Comparison of ENCODE assay signal across 18 cellular contexts in genomic region chr5:130939059-130939458, GRCh38.
DNase-seq lines count a peak whose midpoint lies in the region; ATAC-seq, FAIRE-seq and TF ChIP-seq lines count a peak whose summit lies in the region.
"Had no signal": no experiment of that assay in that cellular context is flagged by ENCODE, and none has a peak within 500 bp of the region (broad histone marks: within the 10 kb centered on the region; RNA-seq: fewer than 3 reads in every experiment).

No MANE protein-coding gene starts in this region.

- H3K36me3 ChIP-seq in K562 (ENCODE audit: control insufficient read depth, insufficient read depth, low read length) = no peaks in the 10 kb centered on the region
- H3K36me3 ChIP-seq: BLaER1 treated with 17β-estradiol and CSF1 and Interleukin-3, amounts not matched to agents 10 nM and 100 nM had no signal

- H3K4me3 Mint-ChIP-seq in chondrocyte (ENCODE audit: unreplicated experiment) = no peak overlapping the region
- H3K4me3 Mint-ChIP-seq: CD4-positive, CD25-positive, alpha-beta regulatory T cell; GM23338; H9 had no signal

- no TSS peak for BruUV-seq in K562 (replicated peaks; lab: Mats Ljungman, UMichigan)

- TF ChIP-seq CTCF in AG10803 (conservative IDR thresholded peaks at IDR 0.05; ENCODE audit: low read length) = no peak
- TF ChIP-seq CTCF in K562 (IDR thresholded peaks at IDR 0.05 in 2 of 3, conservative IDR thresholded peaks at IDR 0.05 in 1 of 3; ENCODE audit: insufficient read depth in 2 of 3, low read depth in 1 of 3, low read length in 3 of 3) = no peak
- no peak for TF ChIP-seq CTCF in fibroblast of villous mesenchyme (IDR thresholded peaks at IDR 0.05; ENCODE audit: insufficient read depth, low read depth, low read length)
- no peak for TF ChIP-seq CTCF in chondrocyte (IDR thresholded peaks at IDR 0.05)

- intact Hi-C loops in K562 (cut with micrococcal nuclease) = no loop called here

- H3K27ac ChIP-seq in K562 (ENCODE audit: extremely low read depth, low read depth, low read length) = no peak overlapping the region
- H3K27ac ChIP-seq: BLaER1 treated with 17β-estradiol and CSF1 and Interleukin-3, amounts not matched to agents 10 nM and 100 nM had no signal

- no peak for TF ChIP-seq EP300 in K562 (IDR thresholded peaks at IDR 0.05; ENCODE audit: low read length)

- H3K79me2 ChIP-seq in K562 (ENCODE audit: control insufficient read depth, insufficient read depth, low read length) = no peaks in the 10 kb centered on the region

- no peaks in the 10 kb centered on the region for H3K4me1 ChIP-seq in K562 (replicated peaks in 1 of 2; ENCODE audit: control insufficient read depth in 2 of 2, insufficient read depth in 2 of 2, low read length in 2 of 2)

- H3K36me3 Mint-ChIP-seq in chondrocyte (ENCODE audit: low read depth) = no peaks in the 10 kb centered on the region
- H3K36me3 Mint-ChIP-seq: CD4-positive, CD25-positive, alpha-beta regulatory T cell had no signal

- in situ Hi-C loops in K562 (cut with MboI) = no loop called here

- H3K9me3 Mint-ChIP-seq in chondrocyte (ENCODE audit: low read depth) = no peaks in the 10 kb centered on the region
- H3K9me3 Mint-ChIP-seq: GM23338, H9 had no signal

- H4K20me1 ChIP-seq in K562 (replicated peaks; ENCODE audit: control insufficient read depth, insufficient read depth, low read length) = no peaks in the 10 kb centered on the region
- H4K20me1 ChIP-seq: BLaER1 treated with 17β-estradiol and CSF1 and Interleukin-3, amounts not matched to agents 10 nM and 100 nM had no signal

- no peak for TF ChIP-seq POLR2A in K562 (conservative IDR thresholded peaks at IDR 0.05)

- H3K27me3 Mint-ChIP-seq in chondrocyte (ENCODE audit: low read depth) = peaks cover 4% of the 10 kb centered on the region

- FAIRE-seq in K562 (lab: Jason Lieb, UNC) = no peak
- FAIRE-seq: GM12878, GM18507 had no signal

- no peak overlapping the region for H3K4me2 ChIP-seq in K562 (ENCODE audit: insufficient read depth, low read length)
- H3K4me2 ChIP-seq: GM23338 had no signal

- H3K27ac Mint-ChIP-seq in chondrocyte (ENCODE audit: unreplicated experiment) = no peak overlapping the region
- H3K27ac Mint-ChIP-seq: CD4-positive, CD25-positive, alpha-beta regulatory T cell; GM23338 had no signal

- POLR2A ChIA-PET in K562 (lab: Yijun Ruan, JAX) = no interaction called here

- DNase-seq in AG10803 (ENCODE audit: low read depth) = peak; percentile 43
- peak; percentile 10 for DNase-seq in GM04504 (ENCODE audit: low read depth)
- no peak for DNase-seq in K562 (ENCODE audit: extremely low read depth in 1 of 4, low spot score in 3 of 4)
- peak; percentile 24 for DNase-seq in fibroblast of villous mesenchyme (ENCODE audit: low read depth)
- no peak for DNase-seq in HuH-7 (ENCODE audit: low spot score)
- DNase-seq in globus pallidus (ENCODE audit: low spot score) = no peak
- DNase-seq in NCI-H748 treated with DMSO at 0.1 percent for 48 hours (lab: John Stamatoyannopoulos, UW) = no peak
- DNase-seq in chondrocyte (ENCODE audit: low spot score) = no peak
- DNase-seq: AML-193; Calu3; CD4-positive, CD25-positive, alpha-beta regulatory T cell; DMS 273 treated with DMSO at 0.1 percent for 48 hours; H9; KG1 had no signal

- no peaks in the 10 kb centered on the region for H3K27me3 ChIP-seq in K562 (ENCODE audit: control insufficient read depth in 2 of 2, insufficient read depth in 2 of 2, low read length in 2 of 2)
- H3K27me3 ChIP-seq: BLaER1 treated with 17β-estradiol and CSF1 and Interleukin-3, amounts not matched to agents 10 nM and 100 nM had no signal

- CTCF ChIA-PET in K562 (lab: Yijun Ruan, JAX; ENCODE audit: low intra/inter-chr PET ratio) = no interaction called here

- H3K4me3 ChIP-seq in AG10803 (ENCODE audit: low read length) (no peak overlapping the region), K562 (no peak overlapping the region), fibroblast of villous mesenchyme (ENCODE audit: low read depth, low read length) (no peak overlapping the region)
- H3K4me3 ChIP-seq: BLaER1 treated with 17β-estradiol and CSF1 and Interleukin-3, amounts not matched to agents 10 nM and 100 nM; GM12878; GM23338 had no signal

- H3K9ac ChIP-seq in K562 (ENCODE audit: insufficient read depth in 1 of 2, low read depth in 2 of 2, low read length in 2 of 2) = no peak overlapping the region
- H3K9ac ChIP-seq: BLaER1 treated with 17β-estradiol and CSF1 and Interleukin-3, amounts not matched to agents 10 nM and 100 nM had no signal

- no peaks in the 10 kb centered on the region for H3K4me1 Mint-ChIP-seq in chondrocyte (ENCODE audit: low read depth)
- H3K4me1 Mint-ChIP-seq: CD4-positive, CD25-positive, alpha-beta regulatory T cell had no signal

- H2AFZ ChIP-seq in K562 (ENCODE audit: low read depth, low read length) = no peak overlapping the region
- H2AFZ ChIP-seq: GM23338 had no signal

- WGBS in K562 (ENCODE audit: insufficient coverage, low coverage, missing lambda C conversion rate) = 1% methylated on average over 3 of the region's 3 CpGs

- no peaks in the 10 kb centered on the region for H3K9me1 ChIP-seq in K562 (ENCODE audit: control insufficient read depth, insufficient read depth, low read length)

- no peaks in the 10 kb centered on the region for H3K9me3 ChIP-seq in K562 (replicated peaks; ENCODE audit: control insufficient read depth, insufficient read depth, low read depth, low read length)

- TF ChIP-seq RAD21 in K562 (CRISPR knock-in tag; conservative IDR thresholded peaks at IDR 0.05 in 1 of 2, IDR thresholded peaks at IDR 0.05 in 1 of 2) = no peak

- ATAC-seq in K562 = no peak
- ATAC-seq: GM12878, GM23338 had no signal

TF ChIP-seq in K562, 482 proteins besides CTCF, POLR2A, EP300 and RAD21:
- TF ChIP-seq, protein P1, sequence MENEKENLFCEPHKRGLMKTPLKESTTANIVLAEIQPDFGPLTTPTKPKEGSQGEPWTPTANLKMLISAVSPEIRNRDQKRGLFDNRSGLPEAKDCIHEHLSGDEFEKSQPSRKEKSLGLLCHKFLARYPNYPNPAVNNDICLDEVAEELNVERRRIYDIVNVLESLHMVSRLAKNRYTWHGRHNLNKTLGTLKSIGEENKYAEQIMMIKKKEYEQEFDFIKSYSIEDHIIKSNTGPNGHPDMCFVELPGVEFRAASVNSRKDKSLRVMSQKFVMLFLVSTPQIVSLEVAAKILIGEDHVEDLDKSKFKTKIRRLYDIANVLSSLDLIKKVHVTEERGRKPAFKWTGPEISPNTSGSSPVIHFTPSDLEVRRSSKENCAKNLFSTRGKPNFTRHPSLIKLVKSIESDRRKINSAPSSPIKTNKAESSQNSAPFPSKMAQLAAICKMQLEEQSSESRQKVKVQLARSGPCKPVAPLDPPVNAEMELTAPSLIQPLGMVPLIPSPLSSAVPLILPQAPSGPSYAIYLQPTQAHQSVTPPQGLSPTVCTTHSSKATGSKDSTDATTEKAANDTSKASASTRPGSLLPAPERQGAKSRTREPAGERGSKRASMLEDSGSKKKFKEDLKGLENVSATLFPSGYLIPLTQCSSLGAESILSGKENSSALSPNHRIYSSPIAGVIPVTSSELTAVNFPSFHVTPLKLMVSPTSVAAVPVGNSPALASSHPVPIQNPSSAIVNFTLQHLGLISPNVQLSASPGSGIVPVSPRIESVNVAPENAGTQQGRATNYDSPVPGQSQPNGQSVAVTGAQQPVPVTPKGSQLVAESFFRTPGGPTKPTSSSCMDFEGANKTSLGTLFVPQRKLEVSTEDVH (IDR thresholded peaks at IDR 0.05; ENCODE audit: low read depth, partially characterized antibody) = no peak
- TF ChIP-seq NFYB (IDR thresholded peaks at IDR 0.05; ENCODE audit: extremely low read depth, insufficient read length) (no peak), CEBPG (CRISPR knock-in tag; IDR thresholded peaks at IDR 0.05) (no peak), CEBPG (tag; conservative IDR thresholded peaks at IDR 0.05 in 1 of 2, IDR thresholded peaks at IDR 0.05 in 1 of 2) (peak in 1 of 2 experiments; percentile 84; a peak in 2 of 4 replicates), CAMTA2 (CRISPR knock-in tag; conservative IDR thresholded peaks at IDR 0.05) (no peak), DACH1 (IDR thresholded peaks at IDR 0.05; ENCODE audit: partially characterized antibody) (no peak), CEBPB (tag; IDR thresholded peaks at IDR 0.05) (peak; percentile 62)
TF ChIP-seq in K562: peak in this region for 2.

Comparison
In these comparisons a context has a peak if more than half of its experiments do, and no peak if none do; other contexts are left out.
1. DNase-seq: peak in AG10803 (single experiment), GM04504 (single experiment) and fibroblast of villous mesenchyme (single experiment); none in K562 (0 of 4), HuH-7 (single experiment), globus pallidus (single experiment), NCI-H748 treated with DMSO at 0.1 percent for 48 hours (single experiment) and chondrocyte (single experiment).